20 cellular contexts compared by ENCODE assay signal in the genomic region with DNA sequence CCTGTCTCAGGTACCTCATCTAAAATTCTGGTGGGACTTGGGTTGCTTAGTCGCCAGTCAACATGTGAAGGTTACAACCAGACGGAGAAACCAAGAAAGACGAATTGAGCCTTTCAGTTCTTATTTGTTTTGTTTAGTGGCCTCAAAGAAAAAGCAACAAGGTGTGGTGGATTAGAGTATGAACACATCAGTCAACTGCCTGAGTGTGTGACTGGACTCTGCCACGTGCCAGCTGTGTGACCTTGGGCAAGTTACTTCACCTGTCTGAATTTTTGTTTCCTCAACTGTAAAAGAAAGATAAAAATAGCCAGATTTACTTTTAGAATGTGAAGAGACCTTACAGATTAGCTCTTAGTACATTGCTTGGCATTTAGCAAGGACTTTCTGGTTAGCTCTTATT.
A peak's percentile ranks its signal among the peaks of the same experiment; 100 is the strongest.
DNase-seq lines count a peak whose midpoint lies in the region; ATAC-seq, FAIRE-seq and TF ChIP-seq lines count a peak whose summit lies in the region.
"Had no signal": no experiment of that assay in that cellular context is flagged by ENCODE, and none has a peak within 500 bp of the region (broad histone marks: within the 10 kb centered on the region; RNA-seq: fewer than 3 reads in every experiment).

No MANE protein-coding gene starts in this region.

- H3K9ac ChIP-seq in HepG2 (ENCODE audit: insufficient read depth, low read depth, low read length) = no peak overlapping the region
- H3K9ac ChIP-seq: GM23248 had no signal

- POLR2A ChIA-PET in HEK293 (lab: Yijun Ruan, JAX) = no interaction called here
- POLR2A ChIA-PET in HepG2 (lab: Yijun Ruan, JAX) = no interaction called here

- H2AFZ ChIP-seq in osteoblast (ENCODE audit: low read length) (no peak overlapping the region), HepG2 (ENCODE audit: low read length) (no peak overlapping the region)
- H2AFZ ChIP-seq: GM23248 had no signal

- TF ChIP-seq EP300 in HepG2 (IDR thresholded peaks at IDR 0.05; ENCODE audit: low read depth in 2 of 2, low read length in 2 of 2) (no peak), HepG2 (CRISPR knock-in tag; IDR thresholded peaks at IDR 0.05; ENCODE audit: borderline replicate concordance) (no peak)

- DNase-seq in bronchial epithelial cell (ENCODE audit: low read depth) (no peak), osteoblast (ENCODE audit: insufficient read length, low spot score, missing footprints) (peak; percentile 8), NCI-H82 (lab: John Stamatoyannopoulos, UW) (no peak), HepG2 (ENCODE audit: low spot score) (no peak), DMS79 (lab: John Stamatoyannopoulos, UW) (no peak), gastrocnemius medialis (no peak)
- DNase-seq: BE2C; CD8-positive, alpha-beta T cell; COR-L47; DMS153; DND-41; GDM1; GM23248; H7 had no signal

- CTCF ChIA-PET in HEK293 (lab: Yijun Ruan, JAX) (no interaction called here), HepG2 (lab: Yijun Ruan, JAX; ENCODE audit: low intra/inter-chr PET ratio, low total read pairs) (no interaction called here)

- no peak for TF ChIP-seq CTCF in HEK293 (tag by site-specific recombination; IDR thresholded peaks at IDR 0.05)
- TF ChIP-seq CTCF in bronchial epithelial cell (IDR thresholded peaks at IDR 0.05; ENCODE audit: insufficient read depth, low read length, severe bottlenecking) = no peak
- TF ChIP-seq CTCF in osteoblast (IDR thresholded peaks at IDR 0.05; ENCODE audit: extremely low read depth, low read depth, low read length) = no peak
- no peak for TF ChIP-seq CTCF in HepG2 (CRISPR knock-in tag; IDR thresholded peaks at IDR 0.05)
- TF ChIP-seq CTCF in gastrocnemius medialis (IDR thresholded peaks at IDR 0.05 in 4 of 5, conservative IDR thresholded peaks at IDR 0.05 in 1 of 5) = no peak

- in situ Hi-C loops in HepG2 (cut with HindIII; ENCODE audit: extremely low pct_ligation_motif_present, low pct_unique_long_range_greater_than_20kb) = no loop called here
- in situ Hi-C loops in gastrocnemius medialis (cut with MboI; ENCODE audit: low sequenced_read_pairs in 4 of 4) = no loop called here

- H4K20me1 ChIP-seq in osteoblast (ENCODE audit: insufficient read depth, low read length) (no peaks in the 10 kb centered on the region), HepG2 (ENCODE audit: insufficient read depth, low read length) (no peaks in the 10 kb centered on the region)

- WGBS in HepG2 (ENCODE audit: low lambda C conversion rate) = 29% methylated on average over 4 of the region's 4 CpGs

- TF ChIP-seq POLR2A in HepG2 (IDR thresholded peaks at IDR 0.05; ENCODE audit: insufficient read depth in 1 of 2, low read depth in 2 of 2, low read length in 2 of 2) = no peak
- TF ChIP-seq POLR2A in gastrocnemius medialis (IDR thresholded peaks at IDR 0.05) = no peak

- no TSS peak for BruUV-seq in HepG2 (replicated peaks; lab: Mats Ljungman, UMichigan)

- no peak for TF ChIP-seq RAD21 in HepG2 (CRISPR knock-in tag; IDR thresholded peaks at IDR 0.05)

- H3K9me3 ChIP-seq in HEK293 (ENCODE audit: control insufficient read depth, insufficient read depth, low read depth, low read length) (no peaks in the 10 kb centered on the region), osteoblast (ENCODE audit: low read depth, low read length) (no peaks in the 10 kb centered on the region), HepG2 (ENCODE audit: low read length) (no peaks in the 10 kb centered on the region), gastrocnemius medialis (no peaks in the 10 kb centered on the region)
- H3K9me3 ChIP-seq: BE2C had no signal

- H3K4me2 ChIP-seq in osteoblast (ENCODE audit: insufficient read depth, low read length) (no peak overlapping the region), HepG2 (ENCODE audit: low read depth, low read length) (no peak overlapping the region)

- H3K79me2 ChIP-seq in osteoblast (ENCODE audit: insufficient read depth, low read length) (no peaks in the 10 kb centered on the region), HepG2 (ENCODE audit: insufficient read depth, low read length) (no peaks in the 10 kb centered on the region)

- H3K36me3 ChIP-seq in HEK293 (ENCODE audit: control insufficient read depth in 2 of 2, insufficient read depth in 1 of 2, low read length in 2 of 2) (no peaks in the 10 kb centered on the region), bronchial epithelial cell (ENCODE audit: control insufficient read depth, insufficient read depth, low read length) (no peaks in the 10 kb centered on the region), osteoblast (ENCODE audit: insufficient read depth, low read length) (no peaks in the 10 kb centered on the region), HepG2 (replicated peaks in 1 of 2; ENCODE audit: control insufficient read depth in 1 of 2, insufficient read depth in 2 of 2, low read length in 2 of 2) (no peaks in the 10 kb centered on the region), gastrocnemius medialis (no peaks in the 10 kb centered on the region)
- H3K36me3 ChIP-seq: BE2C had no signal

- H3K4me1 ChIP-seq in HEK293 (ENCODE audit: control insufficient read depth, insufficient read depth, low read length) = peaks cover 24% of the 10 kb centered on the region
- H3K4me1 ChIP-seq in osteoblast (ENCODE audit: insufficient read depth, low read length) = no peaks in the 10 kb centered on the region
- no peaks in the 10 kb centered on the region; the same call in 1 of the 2 replicates for H3K4me1 ChIP-seq in HepG2 (ENCODE audit: insufficient read depth, low read length)
- H3K4me1 ChIP-seq in gastrocnemius medialis = peaks cover 7 to 12% of the 10 kb centered on the region in 2 donors
- H3K4me1 ChIP-seq: BE2C had no signal

- FAIRE-seq in bronchial epithelial cell (lab: Jason Lieb, UNC) (peak; percentile 75), HepG2 (lab: Jason Lieb, UNC) (no peak)
- FAIRE-seq: A204.1, D721Med, GM12891, K562 had no signal

- H3K27ac ChIP-seq in HEK293 (ENCODE audit: extremely low read depth, low read depth, low read length) = no peak overlapping the region
- H3K27ac ChIP-seq in osteoblast (ENCODE audit: low read depth, low read length) = no peak overlapping the region
- H3K27ac ChIP-seq in HepG2 (ENCODE audit: extremely low read length, insufficient read depth, low read length) = no peak overlapping the region
- H3K27ac ChIP-seq in gastrocnemius medialis = no peak overlapping the region
- H3K27ac ChIP-seq: GM23248, HL-60 had no signal

- ATAC-seq in HepG2 (no peak), gastrocnemius medialis (no peak)
- ATAC-seq: CD8-positive, alpha-beta T cell; K562 had no signal

- H3K4me3 ChIP-seq in HEK293 (ENCODE audit: low read depth, low read length) = no peak overlapping the region
- no peak overlapping the region for H3K4me3 ChIP-seq in bronchial epithelial cell (ENCODE audit: low read depth, low read length)
- H3K4me3 ChIP-seq in osteoblast (ENCODE audit: insufficient read depth, low read length) = no peak overlapping the region
- no peak overlapping the region for H3K4me3 ChIP-seq in HepG2 (replicated peaks in 1 of 3; ENCODE audit: insufficient read depth in 1 of 3, low read depth in 2 of 3, low read length in 3 of 3)
- no peak overlapping the region for H3K4me3 ChIP-seq in gastrocnemius medialis
- H3K4me3 ChIP-seq: GM23248, K562 had no signal

- intact Hi-C loops in HepG2 (cut with micrococcal nuclease; ENCODE audit: unreplicated experiment) = no loop called here
- intact Hi-C loops in gastrocnemius medialis (cut with DNase I; ENCODE audit: low total_unique reads) = no loop called here

- H3K27me3 ChIP-seq in bronchial epithelial cell (ENCODE audit: control insufficient read depth, insufficient read depth, low read length) (no peaks in the 10 kb centered on the region), osteoblast (ENCODE audit: insufficient read depth, low read length) (no peaks in the 10 kb centered on the region), HepG2 (ENCODE audit: control insufficient read depth in 1 of 2, insufficient read depth in 2 of 2, low read length in 2 of 2) (peaks cover 0 to 3% of the 10 kb centered on the region in 2 experiments; a peak in 1 of 5 replicates), gastrocnemius medialis (no peaks in the 10 kb centered on the region)
- H3K27me3 ChIP-seq: BE2C had no signal

TF ChIP-seq in HEK293, 187 proteins besides CTCF, POLR2A, EP300 and RAD21:
- TF ChIP-seq ZNF768 (tag by site-specific recombination; IDR thresholded peaks at IDR 0.05) (peak; percentile 42; the same call in 1 of the 2 replicates), KLF7 (tag by site-specific recombination; IDR thresholded peaks at IDR 0.05; ENCODE audit: borderline replicate concordance) (no peak)
- TF ChIP-seq, protein P1, sequence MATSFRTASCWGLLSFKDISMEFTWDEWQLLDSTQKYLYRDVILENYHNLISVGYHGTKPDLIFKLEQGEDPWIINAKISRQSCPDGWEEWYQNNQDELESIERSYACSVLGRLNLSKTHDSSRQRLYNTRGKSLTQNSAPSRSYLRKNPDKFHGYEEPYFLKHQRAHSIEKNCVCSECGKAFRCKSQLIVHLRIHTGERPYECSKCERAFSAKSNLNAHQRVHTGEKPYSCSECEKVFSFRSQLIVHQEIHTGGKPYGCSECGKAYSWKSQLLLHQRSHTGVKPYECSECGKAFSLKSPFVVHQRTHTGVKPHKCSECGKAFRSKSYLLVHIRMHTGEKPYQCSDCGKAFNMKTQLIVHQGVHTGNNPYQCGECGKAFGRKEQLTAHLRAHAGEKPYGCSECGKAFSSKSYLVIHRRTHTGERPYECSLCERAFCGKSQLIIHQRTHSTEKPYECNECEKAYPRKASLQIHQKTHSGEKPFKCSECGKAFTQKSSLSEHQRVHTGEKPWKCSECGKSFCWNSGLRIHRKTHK (tag by site-specific recombination; IDR thresholded peaks at IDR 0.05) = no peak

TF ChIP-seq in HepG2, 621 proteins besides CTCF, POLR2A, EP300 and RAD21 (continues in another document):
- TF ChIP-seq ZNF180 (CRISPR knock-in tag; IDR thresholded peaks at IDR 0.05; ENCODE audit: borderline replicate concordance, low read depth) (no peak), HCFC1 (IDR thresholded peaks at IDR 0.05; ENCODE audit: low read depth, low read length) (no peak), GLI4 (CRISPR knock-in tag; IDR thresholded peaks at IDR 0.05; ENCODE audit: borderline replicate concordance) (no peak), ZNF460 (CRISPR knock-in tag; IDR thresholded peaks at IDR 0.05; ENCODE audit: borderline replicate concordance) (no peak)
